ENCODE assay signal across 39 cellular contexts in genomic region chr7:5867060-5867459, GRCh38. TPM values are rescaled to one million over a fixed set of nuclear protein-coding genes. Genes with fewer than 3 reads are reported as not detected.
"Had no signal": no experiment of that assay in that cellular context is flagged by ENCODE, and none has a peak within 500 bp of the region (broad histone marks: within the 10 kb centered on the region; RNA-seq: fewer than 3 reads in every experiment).

No MANE protein-coding gene starts in this region.

- H3K4me3 ChIP-seq: adrenal gland, ascending aorta, body of pancreas, breast epithelium, cardiac muscle cell had no signal

- H3K9me3 ChIP-seq: adrenal gland, ascending aorta, body of pancreas, breast epithelium had no signal

- ATAC-seq: activated naive CD4-positive, alpha-beta T cell treated with anti-CD3 and anti-CD28 coated beads, Interleukin-2, amount 50 U/mL, for 72 hours; activated naive CD8-positive, alpha-beta T cell treated with anti-CD3 and anti-CD28 coated beads, Interleukin-2, amount 50 U/mL, for 24 hours; activated T-cell treated with anti-CD3 and anti-CD28 coated beads, Interleukin-2, amount 50 U/mL, for 4 hours; activated T-cell treated with anti-CD3 and anti-CD28 coated beads, Interleukin-2, amount 50 U/mL, for 72 hours; activated T-helper 17 cell treated with anti-CD3 and anti-CD28 coated beads, Interleukin-2, amount 50 U/mL, for 72 hours; body of pancreas had no signal

- H3K36me3 ChIP-seq: adrenal gland, ascending aorta, brain microvascular endothelial cell, breast epithelium, cardiac muscle cell had no signal

- H3K27me3 ChIP-seq: adrenal gland, ascending aorta, body of pancreas, brain microvascular endothelial cell, breast epithelium, cardiac muscle cell had no signal

- H3K27ac ChIP-seq: adrenal gland, ascending aorta, body of pancreas, brain microvascular endothelial cell, breast epithelium, cardiac muscle cell had no signal

- DNase-seq: activated effector memory CD4-positive, alpha-beta T cell treated with anti-CD3 and anti-CD28 coated beads, Interleukin-2, amount 50 U/mL, for 16 hours; activated effector memory CD4-positive, alpha-beta T cell treated with Interleukin-2 at 50 U/mL for 16 hours; activated gamma-delta T cell; activated gamma-delta T cell treated with Interleukin-2 at 50 U/mL for 16 hours; activated naive CD4-positive, alpha-beta T cell; activated naive CD4-positive, alpha-beta T cell treated with anti-CD3 and anti-CD28 coated beads for 36 hours; activated naive CD4-positive, alpha-beta T cell treated with anti-CD3 and anti-CD28 coated beads, Interleukin-2, amount 10 ng/mL, durations not matched to agents 7 days and 5 days; activated naive CD4-positive, alpha-beta T cell treated with anti-CD3 and anti-CD28 coated beads, Interleukin-2, amount 50 U/mL, for 16 hours; activated naive CD4-positive, alpha-beta T cell treated with Interleukin-2 at 50 U/mL for 16 hours; activated naive CD8-positive, alpha-beta T cell treated with anti-CD3 and anti-CD28 coated beads for 36 hours; activated naive CD8-positive, alpha-beta T cell treated with anti-CD3 and anti-CD28 coated beads, Interleukin-2, amount 10 ng/mL, durations not matched to agents 7 days and 5 days; activated naive CD8-positive, alpha-beta T cell treated with anti-CD3 and anti-CD28 coated beads, Interleukin-2, amount 50 U/mL, for 24 hours; activated T-cell treated with anti-CD3 and anti-CD28 coated beads, Interleukin-2, amount 50 U/mL, for 24 hours; activated T-cell treated with anti-CD3 and anti-CD28 coated beads, Interleukin-2, amount 50 U/mL, for 4 hours; activated T-cell treated with anti-CD3 and anti-CD28 coated beads, Interleukin-2, amount 50 U/mL, for 48 hours; activated T-cell treated with anti-CD3 and anti-CD28 coated beads, Interleukin-2, amount 50 U/mL, for 72 hours; adrenal gland; amniotic stem cell; amygdala; anterior cingulate cortex; aorta; body of pancreas; brain microvascular endothelial cell; caudate nucleus; central memory CD4-positive, alpha-beta T cell; cerebellar nuclear complex had no signal

- FAIRE-seq: astrocyte, bronchial epithelial cell had no signal

- H3K4me1 ChIP-seq: adrenal gland, ascending aorta, body of pancreas, breast epithelium had no signal

RNA-seq across cellular contexts. Expression of gene OCM, which starts 13.5 kb away (rescaled TPM):
- total RNA-seq: activated naive CD4-positive, alpha-beta T cell treated with anti-CD3 and anti-CD28 coated beads for 36 hours; activated naive CD4-positive, alpha-beta T cell treated with anti-CD3 and anti-CD28 coated beads, Interleukin-2, amount 50 U/mL, for 72 hours; activated naive CD8-positive, alpha-beta T cell treated with anti-CD3 and anti-CD28 coated beads for 36 hours; activated T-helper 1 cell treated with anti-CD3 and anti-CD28 coated beads, Interleukin-12 subunit alpha, Interleukin-12 subunit beta, Interleukin-2, Interleukin-4 antibody, amounts not matched to agents 30 ng/mL and 10 ng/mL and 1 ng/mL, durations not matched to agents 14 hours and 24 hours and 36 hours; activated T-helper 17 cell treated with anti-CD3 and anti-CD28 coated beads, Interleukin-2, amount 50 U/mL, for 72 hours; activated T-helper 2 cell treated with anti-CD3 and anti-CD28 coated beads, Interferon-gamma antibody, Interleukin-2, Interleukin-4, amounts not matched to agents 10 μg/mL and 5 μg/mL and 100 μg/mL, durations not matched to agents 14 hours and 24 hours and 36 hours; adrenal gland; aorta; ascending aorta; astrocyte; body of pancreas; bronchial epithelial cell; cardiac muscle cell; cardiac septum; cerebellum; chondrocyte had no signal
- polyA plus RNA-seq: adipose tissue had no signal
